ENCODE assay signal across 19 cellular contexts in genomic region chr5:41347569-41347968, GRCh38.
DNase-seq lines count a peak whose midpoint lies in the region; ATAC-seq, FAIRE-seq and TF ChIP-seq lines count a peak whose summit lies in the region.
"Had no signal": no experiment of that assay in that cellular context is flagged by ENCODE, and none has a peak within 500 bp of the region (broad histone marks: within the 10 kb centered on the region; RNA-seq: fewer than 3 reads in every experiment).

No MANE protein-coding gene starts in this region.

- no peaks in the 10 kb centered on the region for H3K36me3 Mint-ChIP-seq in activated naive CD4-positive, alpha-beta T cell treated with anti-CD3 and anti-CD28 coated beads, Interleukin-2, amount 50 U/mL, for 24 hours
- H3K36me3 Mint-ChIP-seq in activated naive CD4-positive, alpha-beta T cell treated with anti-CD3 and anti-CD28 coated beads, Interleukin-2, amount 10 ng/mL, durations not matched to agents 7 days and 5 days, result no peaks in the 10 kb centered on the region
- no peaks in the 10 kb centered on the region for H3K36me3 Mint-ChIP-seq in activated T-helper 1 cell treated with anti-CD3 and anti-CD28 coated beads, Interleukin-12 subunit alpha, Interleukin-12 subunit beta, Interleukin-2, Interleukin-4 antibody, amounts not matched to agents 30 ng/mL and 10 ng/mL and 1 ng/mL, durations not matched to agents 14 hours and 24 hours and 36 hours (ENCODE audit: low read depth)
- H3K36me3 Mint-ChIP-seq: CD8-positive, alpha-beta T cell had no signal

- H3K4me3 ChIP-seq in H7 (ENCODE audit: insufficient read depth, low read depth, low read length) (no peak overlapping the region), RWPE2 (ENCODE audit: severe bottlenecking) (no peak overlapping the region), dorsolateral prefrontal cortex (no peak overlapping the region)
- H3K4me3 ChIP-seq: BLaER1 treated with 17β-estradiol and CSF1 and Interleukin-3, amounts not matched to agents 10 nM and 100 nM had no signal

- 0 out of 3 replicates have a peak, but pooled peaks have one; percentile 19 for ATAC-seq in RWPE2 (ENCODE audit: low read depth)
- ATAC-seq: CD8-positive, alpha-beta T cell had no signal

- no peak for FAIRE-seq in RCC 7860 (lab: Jason Lieb, UNC)
- FAIRE-seq: HTR-8/SVneo had no signal

- H3K27me3 Mint-ChIP-seq in activated naive CD4-positive, alpha-beta T cell treated with anti-CD3 and anti-CD28 coated beads, Interleukin-2, amount 50 U/mL, for 24 hours, result peaks cover 2% of the 10 kb centered on the region
- H3K27me3 Mint-ChIP-seq in activated naive CD4-positive, alpha-beta T cell treated with anti-CD3 and anti-CD28 coated beads, Interleukin-2, amount 10 ng/mL, durations not matched to agents 7 days and 5 days, result no peaks in the 10 kb centered on the region
- H3K27me3 Mint-ChIP-seq in activated T-helper 1 cell treated with anti-CD3 and anti-CD28 coated beads, Interleukin-12 subunit alpha, Interleukin-12 subunit beta, Interleukin-2, Interleukin-4 antibody, amounts not matched to agents 30 ng/mL and 10 ng/mL and 1 ng/mL, durations not matched to agents 14 hours and 24 hours and 36 hours (ENCODE audit: insufficient read depth), result no peaks in the 10 kb centered on the region

- TF ChIP-seq CTCF in RWPE2 (IDR thresholded peaks at IDR 0.05; ENCODE audit: poor library complexity, severe bottlenecking) (peak; percentile 13), dorsolateral prefrontal cortex (IDR thresholded peaks at IDR 0.05 in 54 of 56, conservative IDR thresholded peaks at IDR 0.05 in 2 of 56; ENCODE audit: low read depth in 1 of 56, partially characterized antibody in 56 of 56) (no peak)

- CTCF ChIA-PET in activated naive CD4-positive, alpha-beta T cell treated with anti-CD3 and anti-CD28 coated beads, Interleukin-2, amount 10 ng/mL, durations not matched to agents 7 days and 5 days (lab: Charles Lee), result no interaction called here

- H3K9me3 Mint-ChIP-seq in activated naive CD4-positive, alpha-beta T cell treated with anti-CD3 and anti-CD28 coated beads, Interleukin-2, amount 50 U/mL, for 24 hours, result peaks cover 8% of the 10 kb centered on the region
- H3K9me3 Mint-ChIP-seq in activated naive CD4-positive, alpha-beta T cell treated with anti-CD3 and anti-CD28 coated beads, Interleukin-2, amount 10 ng/mL, durations not matched to agents 7 days and 5 days, result no peaks in the 10 kb centered on the region
- H3K9me3 Mint-ChIP-seq in activated T-helper 1 cell treated with anti-CD3 and anti-CD28 coated beads, Interleukin-12 subunit alpha, Interleukin-12 subunit beta, Interleukin-2, Interleukin-4 antibody, amounts not matched to agents 30 ng/mL and 10 ng/mL and 1 ng/mL, durations not matched to agents 14 hours and 24 hours and 36 hours, result no peaks in the 10 kb centered on the region
- H3K9me3 Mint-ChIP-seq: CD8-positive, alpha-beta T cell had no signal

- H3K27ac ChIP-seq in RWPE2 (ENCODE audit: poor library complexity, severe bottlenecking) (no peak overlapping the region), dorsolateral prefrontal cortex (peak overlapping the region in 1 of 59 donors; percentile 16)
- H3K27ac ChIP-seq: BLaER1 treated with 17β-estradiol and CSF1 and Interleukin-3, amounts not matched to agents 10 nM and 100 nM had no signal

- H3K36me3 ChIP-seq in H7 (replicated peaks; ENCODE audit: control insufficient read depth, insufficient read depth, low read length) (no peaks in the 10 kb centered on the region), RWPE2 (ENCODE audit: low read depth) (no peaks in the 10 kb centered on the region)
- H3K36me3 ChIP-seq: BLaER1 treated with 17β-estradiol and CSF1 and Interleukin-3, amounts not matched to agents 10 nM and 100 nM had no signal

- no peaks in the 10 kb centered on the region for H3K4me1 Mint-ChIP-seq in activated naive CD4-positive, alpha-beta T cell treated with anti-CD3 and anti-CD28 coated beads, Interleukin-2, amount 50 U/mL, for 24 hours
- no peaks in the 10 kb centered on the region for H3K4me1 Mint-ChIP-seq in activated naive CD4-positive, alpha-beta T cell treated with anti-CD3 and anti-CD28 coated beads, Interleukin-2, amount 10 ng/mL, durations not matched to agents 7 days and 5 days
- H3K4me1 Mint-ChIP-seq in activated T-helper 1 cell treated with anti-CD3 and anti-CD28 coated beads, Interleukin-12 subunit alpha, Interleukin-12 subunit beta, Interleukin-2, Interleukin-4 antibody, amounts not matched to agents 30 ng/mL and 10 ng/mL and 1 ng/mL, durations not matched to agents 14 hours and 24 hours and 36 hours (ENCODE audit: low read depth), result no peaks in the 10 kb centered on the region

- intact Hi-C loops in dorsolateral prefrontal cortex (cut with DNase I), result no loop called here
- intact Hi-C loops in activated T-helper 1 cell treated with anti-CD3 and anti-CD28 coated beads, Interleukin-12 subunit alpha, Interleukin-12 subunit beta, Interleukin-2, Interleukin-4 antibody, amounts not matched to agents 30 ng/mL and 10 ng/mL and 1 ng/mL, durations not matched to agents 14 hours and 24 hours and 36 hours (cut with micrococcal nuclease), result no loop called here

- no peaks in the 10 kb centered on the region for H3K4me1 ChIP-seq in RWPE2 (ENCODE audit: insufficient read depth, poor library complexity, severe bottlenecking)
- H3K4me1 ChIP-seq: BLaER1 treated with 17β-estradiol and CSF1 and Interleukin-3, amounts not matched to agents 10 nM and 100 nM had no signal

- H3K27me3 ChIP-seq in H7 (ENCODE audit: control insufficient read depth, insufficient read depth, low read length), result no peaks in the 10 kb centered on the region
- peaks cover 31% of the 10 kb centered on the region for H3K27me3 ChIP-seq in RWPE2 (ENCODE audit: insufficient read depth, poor library complexity, severe bottlenecking)
- peaks cover 0 to 4% (median 0%) of the 10 kb centered on the region in 45 donors for H3K27me3 ChIP-seq in dorsolateral prefrontal cortex
- H3K27me3 ChIP-seq: BLaER1 treated with 17β-estradiol and CSF1 and Interleukin-3, amounts not matched to agents 10 nM and 100 nM had no signal

- peak overlapping the region; percentile 11 for H3K27ac Mint-ChIP-seq in activated naive CD4-positive, alpha-beta T cell treated with anti-CD3 and anti-CD28 coated beads, Interleukin-2, amount 50 U/mL, for 24 hours
- H3K27ac Mint-ChIP-seq in activated naive CD4-positive, alpha-beta T cell treated with anti-CD3 and anti-CD28 coated beads, Interleukin-2, amount 10 ng/mL, durations not matched to agents 7 days and 5 days, result no peak overlapping the region
- H3K27ac Mint-ChIP-seq in activated T-helper 1 cell treated with anti-CD3 and anti-CD28 coated beads, Interleukin-12 subunit alpha, Interleukin-12 subunit beta, Interleukin-2, Interleukin-4 antibody, amounts not matched to agents 30 ng/mL and 10 ng/mL and 1 ng/mL, durations not matched to agents 14 hours and 24 hours and 36 hours, result no peak overlapping the region
- H3K27ac Mint-ChIP-seq: CD8-positive, alpha-beta T cell had no signal

- H3K9me3 ChIP-seq in RWPE2 (ENCODE audit: severe bottlenecking), result no peaks in the 10 kb centered on the region
- H3K9me3 ChIP-seq: BLaER1 treated with 17β-estradiol and CSF1 and Interleukin-3, amounts not matched to agents 10 nM and 100 nM had no signal

- H3K4me3 Mint-ChIP-seq in activated naive CD4-positive, alpha-beta T cell treated with anti-CD3 and anti-CD28 coated beads, Interleukin-2, amount 50 U/mL, for 24 hours, result no peak overlapping the region
- no peak overlapping the region for H3K4me3 Mint-ChIP-seq in activated naive CD4-positive, alpha-beta T cell treated with anti-CD3 and anti-CD28 coated beads, Interleukin-2, amount 10 ng/mL, durations not matched to agents 7 days and 5 days
- H3K4me3 Mint-ChIP-seq in activated T-helper 1 cell treated with anti-CD3 and anti-CD28 coated beads, Interleukin-12 subunit alpha, Interleukin-12 subunit beta, Interleukin-2, Interleukin-4 antibody, amounts not matched to agents 30 ng/mL and 10 ng/mL and 1 ng/mL, durations not matched to agents 14 hours and 24 hours and 36 hours, result no peak overlapping the region
- H3K4me3 Mint-ChIP-seq: CD8-positive, alpha-beta T cell had no signal

- DNase-seq in activated naive CD4-positive, alpha-beta T cell treated with anti-CD3 and anti-CD28 coated beads, Interleukin-2, amount 10 ng/mL, durations not matched to agents 7 days and 5 days, result no peak
- DNase-seq in H7 (peak; percentile 5), RWPE2 (ENCODE audit: low spot score) (no peak), iPS-NIHi7 (ENCODE audit: extremely low spot score) (peak; percentile 18), RCC 7860 (ENCODE audit: low spot score) (no peak), dorsolateral prefrontal cortex (no peak)
- DNase-seq in activated T-helper 1 cell treated with anti-CD3 and anti-CD28 coated beads, Interleukin-12 subunit alpha, Interleukin-12 subunit beta, Interleukin-2, Interleukin-4 antibody, amounts not matched to agents 30 ng/mL and 10 ng/mL and 1 ng/mL, durations not matched to agents 14 hours and 24 hours and 36 hours (ENCODE audit: low spot score), result no peak
- DNase-seq: Calu3; CD8-positive, alpha-beta T cell; Kasumi-1; NCI-H1105 treated with DMSO at 0.1 percent for 48 hours; NCI-H1694; NCI-H2081 treated with DMSO at 0.1 percent for 48 hours; NCI-H748 treated with DMSO at 0.1 percent for 48 hours; NK-92 treated with Interleukin-12 subunit alpha and Interleukin-12 subunit beta, amount 100 ng/mL, for 24 hours; RPMI8226 had no signal

Comparison
In these comparisons a context has a peak if more than half of its experiments do, and no peak if none do; other contexts are left out.
1. DNase-seq: peak in H7 (single experiment) and iPS-NIHi7 (single experiment); none in activated naive CD4-positive, alpha-beta T cell treated with anti-CD3 and anti-CD28 coated beads, Interleukin-2, amount 10 ng/mL, durations not matched to agents 7 days and 5 days (single experiment), RWPE2 (single experiment), RCC 7860 (single experiment), dorsolateral prefrontal cortex (0 of 10) and activated T-helper 1 cell treated with anti-CD3 and anti-CD28 coated beads, Interleukin-12 subunit alpha, Interleukin-12 subunit beta, Interleukin-2, Interleukin-4 antibody, amounts not matched to agents 30 ng/mL and 10 ng/mL and 1 ng/mL, durations not matched to agents 14 hours and 24 hours and 36 hours (single experiment).